29 cellular contexts compared by ENCODE assay signal in genomic region chr9:19120846-19121245, GRCh38.
"Had no signal": no experiment of that assay in that cellular context is flagged by ENCODE, and none has a peak within 500 bp of the region (broad histone marks: within the 10 kb centered on the region; RNA-seq: fewer than 3 reads in every experiment).

No MANE protein-coding gene starts in this region.

- H3K9me3 ChIP-seq: adrenal gland, SJSA1 had no signal

- DNase-seq: activated B cell treated with CpG ODN at 0.5 μM for 24 hours; activated CD4-positive, alpha-beta T cell treated with anti-CD3 and anti-CD28 coated beads for 1 hour; activated CD4-positive, alpha-beta T cell treated with anti-CD3 and anti-CD28 coated beads, Interleukin-2, amount 10 ng/mL, durations not matched to agents 24 days and 14 days; activated CD4-positive, alpha-beta T cell treated with anti-CD3 and anti-CD28 coated beads, Interleukin-2, amount 50 U/mL, for 48 hours; activated CD8-positive, alpha-beta memory T cell treated with anti-CD3 and anti-CD28 coated beads, Interleukin-2, amount 10 ng/mL, durations not matched to agents 7 days and 5 days; activated gamma-delta T cell treated with Interleukin-2 at 50 U/mL for 16 hours; activated naive CD4-positive, alpha-beta T cell treated with anti-CD3 and anti-CD28 coated beads, Interleukin-2, amount 10 ng/mL, durations not matched to agents 7 days and 5 days; activated naive CD8-positive, alpha-beta T cell treated with anti-CD3 and anti-CD28 coated beads for 36 hours; activated T-cell treated with anti-CD3 and anti-CD28 coated beads, Interleukin-2, amount 50 U/mL, for 48 hours; adrenal gland; anterior cingulate cortex; caudate nucleus; MM.1S; NCI-H1105; NCI-H1436; NCI-H1694 treated with DMSO at 0.1 percent for 48 hours; NCI-H2029 treated with DMSO at 0.1 percent for 48 hours; NCI-H345; NCI-H510A; NCI-H526 treated with DMSO at 0.1 percent for 48 hours; NCI-H82; OCI-M1; Right ventricle myocardium superior; RPMI8226 had no signal

- ATAC-seq: activated CD8-positive, alpha-beta memory T cell treated with anti-CD3 and anti-CD28 coated beads, Interleukin-2, amount 10 ng/mL, durations not matched to agents 7 days and 5 days; activated T-helper 17 cell treated with anti-CD3 and anti-CD28 coated beads, Interleukin-2, amount 50 U/mL, for 72 hours; Panc1; SK-N-SH treated with all-trans-retinoic acid at 6 μM for 48 hours had no signal

- H3K27ac Mint-ChIP-seq: activated B cell treated with CpG ODN at 0.5 μM for 24 hours; activated CD4-positive, alpha-beta T cell treated with anti-CD3 and anti-CD28 coated beads, Interleukin-2, amount 10 ng/mL, durations not matched to agents 24 days and 14 days; activated CD8-positive, alpha-beta memory T cell treated with anti-CD3 and anti-CD28 coated beads, Interleukin-2, amount 10 ng/mL, durations not matched to agents 7 days and 5 days; activated naive CD8-positive, alpha-beta T cell treated with anti-CD3 and anti-CD28 coated beads for 36 hours; activated T-helper 17 cell treated with anti-CD3 and anti-CD28 coated beads, Interleukin-2, amount 50 U/mL, for 72 hours; T-helper 1 cell treated with Interleukin-12 subunit alpha and Interleukin-12 subunit beta and Interleukin-4 antibody, amounts not matched to agents 30 μg/mL and 1 μg/mL, for 36 hours had no signal

- H3K4me3 ChIP-seq: adrenal gland, SJSA1 had no signal

- H3K4me1 ChIP-seq: SJSA1 had no signal

- H3K9me3 Mint-ChIP-seq: activated B cell treated with CpG ODN at 0.5 μM for 24 hours; activated CD4-positive, alpha-beta T cell treated with anti-CD3 and anti-CD28 coated beads, Interleukin-2, amount 10 ng/mL, durations not matched to agents 24 days and 14 days; activated naive CD4-positive, alpha-beta T cell treated with anti-CD3 and anti-CD28 coated beads, Interleukin-2, amount 10 ng/mL, durations not matched to agents 7 days and 5 days; activated naive CD8-positive, alpha-beta T cell treated with anti-CD3 and anti-CD28 coated beads for 36 hours; activated T-helper 17 cell treated with anti-CD3 and anti-CD28 coated beads, Interleukin-2, amount 50 U/mL, for 72 hours; T-helper 1 cell treated with Interleukin-12 subunit alpha and Interleukin-12 subunit beta and Interleukin-4 antibody, amounts not matched to agents 30 μg/mL and 1 μg/mL, for 36 hours had no signal

- H3K27ac ChIP-seq: SJSA1 had no signal

- H3K27me3 ChIP-seq: adrenal gland, SJSA1 had no signal

- H3K27me3 Mint-ChIP-seq: activated B cell treated with CpG ODN at 0.5 μM for 24 hours; activated CD4-positive, alpha-beta T cell treated with anti-CD3 and anti-CD28 coated beads, Interleukin-2, amount 10 ng/mL, durations not matched to agents 24 days and 14 days; activated CD8-positive, alpha-beta memory T cell treated with anti-CD3 and anti-CD28 coated beads, Interleukin-2, amount 10 ng/mL, durations not matched to agents 7 days and 5 days; activated naive CD4-positive, alpha-beta T cell treated with anti-CD3 and anti-CD28 coated beads, Interleukin-2, amount 10 ng/mL, durations not matched to agents 7 days and 5 days; activated naive CD8-positive, alpha-beta T cell treated with anti-CD3 and anti-CD28 coated beads for 36 hours; activated T-helper 17 cell treated with anti-CD3 and anti-CD28 coated beads, Interleukin-2, amount 50 U/mL, for 72 hours had no signal

- H3K4me3 Mint-ChIP-seq: activated B cell treated with CpG ODN at 0.5 μM for 24 hours; activated CD4-positive, alpha-beta T cell treated with anti-CD3 and anti-CD28 coated beads, Interleukin-2, amount 10 ng/mL, durations not matched to agents 24 days and 14 days; activated CD8-positive, alpha-beta memory T cell treated with anti-CD3 and anti-CD28 coated beads, Interleukin-2, amount 10 ng/mL, durations not matched to agents 7 days and 5 days; activated naive CD4-positive, alpha-beta T cell treated with anti-CD3 and anti-CD28 coated beads, Interleukin-2, amount 10 ng/mL, durations not matched to agents 7 days and 5 days; activated naive CD8-positive, alpha-beta T cell treated with anti-CD3 and anti-CD28 coated beads for 36 hours; activated T-helper 17 cell treated with anti-CD3 and anti-CD28 coated beads, Interleukin-2, amount 50 U/mL, for 72 hours; T-helper 1 cell treated with Interleukin-12 subunit alpha and Interleukin-12 subunit beta and Interleukin-4 antibody, amounts not matched to agents 30 μg/mL and 1 μg/mL, for 36 hours had no signal
